Comparison of ENCODE assay signal across 24 cellular contexts in genomic region chr12:81375969-81376368, GRCh38.
"Had no signal": no experiment of that assay in that cellular context is flagged by ENCODE, and none has a peak within 500 bp of the region (broad histone marks: within the 10 kb centered on the region; RNA-seq: fewer than 3 reads in every experiment).

No MANE protein-coding gene starts in this region.

- H3K4me3 ChIP-seq: colonic mucosa, esophagus squamous epithelium, gastrocnemius medialis, heart right ventricle, left lung, lower lobe of right lung, mucosa of descending colon had no signal

- H3K27me3 ChIP-seq: colonic mucosa, esophagus squamous epithelium, gastrocnemius medialis, heart right ventricle, left lung had no signal

- DNase-seq: colonic mucosa; cortex of kidney; effector CD8-positive, alpha-beta T cell; effector memory CD8-positive, alpha-beta T cell; endodermal cell; erythroblast; esophagus squamous epithelium; foreskin fibroblast; foreskin melanocyte; gastrocnemius medialis; glutamatergic neuron; head of caudate nucleus; heart right ventricle; hippocampal formation; left cardiac atrium; left lung; left ventricle myocardium superior; lower lobe of right lung; mesenchymal stem cell; mucosa of descending colon; naive B cell had no signal

- FAIRE-seq: islet of Langerhans, keratinocyte had no signal

- H3K36me3 ChIP-seq: colonic mucosa, esophagus squamous epithelium, gastrocnemius medialis, heart right ventricle, left lung, lower lobe of right lung had no signal

- H3K4me1 ChIP-seq: colonic mucosa, esophagus squamous epithelium, gastrocnemius medialis, heart right ventricle, left lung, lower lobe of right lung had no signal

- H3K27ac ChIP-seq: colonic mucosa, epithelial cell of prostate, esophagus squamous epithelium, gastrocnemius medialis, heart right ventricle, left lung, lower lobe of right lung had no signal

- H3K9me3 ChIP-seq: colonic mucosa, esophagus squamous epithelium, gastrocnemius medialis, heart right ventricle, left lung, lower lobe of right lung, mucosa of descending colon had no signal
